8 cellular contexts compared by ENCODE assay signal in genomic region chr12:64696065-64696741, GRCh38.
DNase-seq lines count a peak whose midpoint lies in the region; ATAC-seq and TF ChIP-seq lines count a peak whose summit lies in the region.

No MANE protein-coding gene starts in this region.

- H3K9me3 Mint-ChIP-seq in activated T-helper 17 cell treated with anti-CD3 and anti-CD28 coated beads, Interleukin-2, amount 50 U/mL, for 72 hours: no peaks in the 10 kb centered on the region

- peak overlapping the region; percentile 68 for H3K27ac Mint-ChIP-seq in activated T-helper 17 cell treated with anti-CD3 and anti-CD28 coated beads, Interleukin-2, amount 50 U/mL, for 72 hours

- H3K36me3 Mint-ChIP-seq in activated T-helper 17 cell treated with anti-CD3 and anti-CD28 coated beads, Interleukin-2, amount 50 U/mL, for 72 hours (ENCODE audit: low read depth): peaks cover 88% of the 10 kb centered on the region

- no peak overlapping the region for H3K27ac ChIP-seq in C4-2B

- H3K4me1 Mint-ChIP-seq in activated T-helper 17 cell treated with anti-CD3 and anti-CD28 coated beads, Interleukin-2, amount 50 U/mL, for 72 hours: peaks cover 58% of the 10 kb centered on the region

- peak; percentile 56 for DNase-seq in HT-29 (ENCODE audit: low spot score)
- DNase-seq in kidney tubule cell (ENCODE audit: low spot score): peak; percentile 42
- no peak for DNase-seq in SKM-1 treated with dmso at 0.1 percent for 144 hours (lab: John Stamatoyannopoulos, UW; ENCODE audit: unreplicated experiment)

- no peaks in the 10 kb centered on the region for H3K27me3 Mint-ChIP-seq in activated T-helper 17 cell treated with anti-CD3 and anti-CD28 coated beads, Interleukin-2, amount 50 U/mL, for 72 hours

- H3K4me3 Mint-ChIP-seq in activated T-helper 17 cell treated with anti-CD3 and anti-CD28 coated beads, Interleukin-2, amount 50 U/mL, for 72 hours: no peak overlapping the region

- no peak for ATAC-seq in activated T-helper 17 cell treated with anti-CD3 and anti-CD28 coated beads, Interleukin-2, amount 50 U/mL, for 72 hours (replicated peaks)
- ATAC-seq in HG03342 (IDR thresholded peaks at IDR 0.05; ENCODE audit: unreplicated experiment) (no peak), GM18520 (IDR thresholded peaks at IDR 0.05; ENCODE audit: unreplicated experiment) (no peak), GM21576 (IDR thresholded peaks at IDR 0.05; ENCODE audit: unreplicated experiment) (no peak)

- TF ChIP-seq CTCF in C4-2B (conservative IDR thresholded peaks at IDR 0.05): peak; percentile 51
